In the genomic region with DNA sequence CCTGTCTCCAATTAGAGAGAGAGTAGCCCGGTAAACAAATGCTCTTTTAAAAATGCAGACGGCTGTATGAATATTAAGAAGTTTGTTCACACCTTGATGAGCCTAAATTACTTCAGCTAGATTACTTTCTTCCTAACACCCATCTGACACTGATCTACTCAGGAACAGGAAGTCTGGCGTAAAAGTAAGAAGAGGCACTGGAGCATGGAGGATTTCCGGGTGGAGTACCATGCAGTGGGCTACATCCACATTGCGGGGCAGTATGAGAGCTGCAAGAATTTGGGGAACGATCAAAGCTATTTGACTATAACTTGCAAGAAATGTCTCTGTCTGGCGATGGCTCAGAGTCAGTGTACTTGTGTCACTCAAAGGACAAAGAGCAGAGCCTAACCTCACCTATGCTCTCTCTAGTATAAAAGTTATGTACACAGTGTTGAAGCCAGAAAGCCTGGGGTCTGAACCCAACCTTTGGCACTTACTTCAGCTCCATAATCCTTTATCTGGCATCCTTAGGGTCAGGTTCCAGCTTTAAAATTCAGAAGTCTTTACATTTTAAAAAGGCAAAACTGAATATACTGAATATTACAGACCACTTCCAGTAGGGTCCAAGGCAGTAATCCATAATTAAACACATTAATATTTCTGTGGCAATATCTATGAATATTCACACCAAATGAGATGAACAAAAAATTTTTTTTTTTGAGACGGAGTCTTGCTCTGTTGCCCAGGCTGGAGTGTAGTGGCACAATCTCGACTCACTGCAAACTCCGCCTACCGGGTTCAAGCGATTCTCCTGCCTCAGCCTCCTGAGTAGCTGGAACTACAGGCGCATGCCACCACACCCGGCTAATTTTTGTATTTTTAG, we compare ENCODE assay signal across 18 cellular contexts. TPM values are rescaled to one million over a fixed set of nuclear protein-coding genes. Genes with fewer than 3 reads are reported as not detected.
DNase-seq lines count a peak whose midpoint lies in the region; ATAC-seq and TF ChIP-seq lines count a peak whose summit lies in the region.
"Had no signal": no experiment of that assay in that cellular context is flagged by ENCODE, and none has a peak within 500 bp of the region (broad histone marks: within the 10 kb centered on the region; RNA-seq: fewer than 3 reads in every experiment).

No MANE protein-coding gene starts in this region.

- peak overlapping the region; percentile 71 for H3K4me3 Mint-ChIP-seq in Caco-2 (ENCODE audit: unreplicated experiment)
- H3K4me3 Mint-ChIP-seq in activated naive CD4-positive, alpha-beta T cell treated with anti-CD3 and anti-CD28 coated beads for 36 hours = no peak overlapping the region
- H3K4me3 Mint-ChIP-seq: endodermal cell, neural crest cell, T-cell had no signal

- POLR2A ChIA-PET in Caco-2 (lab: Charles Lee) = interaction anchor here (0.6 to 1.7 kb wide), 7 partner anchors 8 to 423 kb away, joined by 3 to 14 read pairs (median 4); a partner anchor contains a TSS
- POLR2A ChIA-PET in PC-3 (lab: Charles Lee; ENCODE audit: unreplicated experiment) = no interaction called here

- no peaks in the 10 kb centered on the region for H3K9me2 ChIP-seq in PC-3 (replicated peaks; ENCODE audit: low read length)

- H3K27me3 Mint-ChIP-seq in Caco-2 (ENCODE audit: insufficient read depth, unreplicated experiment) = no peaks in the 10 kb centered on the region
- H3K27me3 Mint-ChIP-seq in activated naive CD4-positive, alpha-beta T cell treated with anti-CD3 and anti-CD28 coated beads for 36 hours (ENCODE audit: low read depth) = no peaks in the 10 kb centered on the region
- H3K27me3 Mint-ChIP-seq: T-cell had no signal

- intact Hi-C loops in Caco-2 (cut with micrococcal nuclease; ENCODE audit: unreplicated experiment) (no loop called here), PC-3 (cut with micrococcal nuclease) (no loop called here)
- intact Hi-C loops in activated naive CD4-positive, alpha-beta T cell treated with anti-CD3 and anti-CD28 coated beads for 36 hours (cut with micrococcal nuclease) = no loop called here

- H3K4me1 Mint-ChIP-seq in Caco-2 (ENCODE audit: low read depth, unreplicated experiment) = peaks cover 40% of the 10 kb centered on the region
- H3K4me1 Mint-ChIP-seq in activated naive CD4-positive, alpha-beta T cell treated with anti-CD3 and anti-CD28 coated beads for 36 hours (ENCODE audit: low read depth) = peaks cover 25% of the 10 kb centered on the region
- H3K4me1 Mint-ChIP-seq: neural crest cell had no signal

- H3K4me1 ChIP-seq in Caco-2 (peaks cover 49% of the 10 kb centered on the region), PC-3 (ENCODE audit: insufficient read depth, low read length) (no peaks in the 10 kb centered on the region)

- H3K4me2 ChIP-seq in PC-3 (ENCODE audit: low read length) = no peak overlapping the region
- H3K4me2 ChIP-seq: PC-9 had no signal

- H3K79me2 ChIP-seq in PC-3 (ENCODE audit: low read length) = no peaks in the 10 kb centered on the region

- H3K36me3 Mint-ChIP-seq in Caco-2 (ENCODE audit: insufficient read depth, unreplicated experiment) = peaks cover 70% of the 10 kb centered on the region
- peaks cover 25% of the 10 kb centered on the region for H3K36me3 Mint-ChIP-seq in activated naive CD4-positive, alpha-beta T cell treated with anti-CD3 and anti-CD28 coated beads for 36 hours (ENCODE audit: low read depth)

- DNase-seq in Caco-2 = peak in 1 of 2 experiments; percentile 56
- peak; percentile 71 for DNase-seq in left lobe of liver (ENCODE audit: low spot score)
- DNase-seq in WERI-Rb-1 = no peak
- DNase-seq in activated CD8-positive, alpha-beta memory T cell treated with anti-CD3 and anti-CD28 coated beads for 24 hours = no peak
- DNase-seq in activated naive CD4-positive, alpha-beta T cell treated with anti-CD3 and anti-CD28 coated beads for 36 hours = no peak
- DNase-seq in PC-3 = no peak
- DNase-seq: activated CD4-positive, alpha-beta T cell treated with anti-CD3 and anti-CD28 coated beads, Interleukin-2, amount 50 U/mL, for 48 hours; activated effector memory CD4-positive, alpha-beta T cell treated with Interleukin-2 at 50 U/mL for 16 hours; DMS153; endodermal cell; PC-9; T-cell; upper lobe of left lung had no signal

- no peak overlapping the region for H2AFZ ChIP-seq in PC-3 (ENCODE audit: low read length)
- H2AFZ ChIP-seq: PC-9 had no signal

- H3K9me3 ChIP-seq in Caco-2 (no peaks in the 10 kb centered on the region), WERI-Rb-1 (ENCODE audit: severe bottlenecking) (no peaks in the 10 kb centered on the region), PC-3 (ENCODE audit: low read length) (no peaks in the 10 kb centered on the region)
- H3K9me3 ChIP-seq: MG63, upper lobe of left lung had no signal

- no peaks in the 10 kb centered on the region for H3K9me3 Mint-ChIP-seq in Caco-2 (ENCODE audit: unreplicated experiment)
- H3K9me3 Mint-ChIP-seq in activated naive CD4-positive, alpha-beta T cell treated with anti-CD3 and anti-CD28 coated beads for 36 hours = no peaks in the 10 kb centered on the region
- H3K9me3 Mint-ChIP-seq: endodermal cell, neural crest cell, T-cell had no signal

- no peaks in the 10 kb centered on the region for H3F3A ChIP-seq in PC-3 (ENCODE audit: low read length, unreplicated experiment)

- BruUV-seq in Caco-2 (replicated peaks; lab: Mats Ljungman, UMichigan) (no TSS peak), PC-3 (replicated peaks; lab: Mats Ljungman, UMichigan) (no TSS peak)

- H3K27ac Mint-ChIP-seq in Caco-2 (ENCODE audit: unreplicated experiment) = peak overlapping the region; percentile 96
- no peak overlapping the region for H3K27ac Mint-ChIP-seq in activated naive CD4-positive, alpha-beta T cell treated with anti-CD3 and anti-CD28 coated beads for 36 hours
- H3K27ac Mint-ChIP-seq: T-cell had no signal

- H3K4me3 ChIP-seq in Caco-2 (ENCODE audit: low read depth, low read length) = no peak overlapping the region
- H3K4me3 ChIP-seq in WERI-Rb-1 (ENCODE audit: low read depth, low read length) = no peak overlapping the region
- no peak overlapping the region for H3K4me3 ChIP-seq in PC-3 (ENCODE audit: low read length)
- H3K4me3 ChIP-seq: MG63, PC-9, skin epidermis, upper lobe of left lung had no signal

- no peak overlapping the region for H3K9ac ChIP-seq in PC-3 (ENCODE audit: low read length)

- TF ChIP-seq CTCF in Caco-2 (IDR thresholded peaks at IDR 0.05; ENCODE audit: insufficient read depth in 1 of 2, low read depth in 1 of 2, low read length in 1 of 2, severe bottlenecking in 1 of 2, unreplicated experiment in 1 of 2) = no peak
- TF ChIP-seq CTCF in WERI-Rb-1 (IDR thresholded peaks at IDR 0.05; ENCODE audit: low read depth, low read length) = no peak
- no peak for TF ChIP-seq CTCF in PC-3 (conservative IDR thresholded peaks at IDR 0.05; ENCODE audit: low read depth, low read length)

- H3K27me3 ChIP-seq in Caco-2 (replicated peaks; ENCODE audit: control insufficient read depth, insufficient read depth, low read length) (no peaks in the 10 kb centered on the region), WERI-Rb-1 (ENCODE audit: insufficient read depth, low read depth, severe bottlenecking) (no peaks in the 10 kb centered on the region), PC-3 (ENCODE audit: low read length) (no peaks in the 10 kb centered on the region)
- H3K27me3 ChIP-seq: MG63, upper lobe of left lung had no signal

- no peak overlapping the region for H3K27ac ChIP-seq in WERI-Rb-1
- H3K27ac ChIP-seq in PC-3 (ENCODE audit: low read length) = no peak overlapping the region
- H3K27ac ChIP-seq: PC-9, skin epidermis, upper lobe of left lung had no signal

- CTCF ChIA-PET in Caco-2 (lab: Charles Lee) = interaction anchor here (1.0 to 2.2 kb wide), 3 partner anchors 13 to 294 kb away, joined by 3 to 9 read pairs (median 3); no protein-coding TSS in a partner anchor
- CTCF ChIA-PET in activated naive CD4-positive, alpha-beta T cell treated with anti-CD3 and anti-CD28 coated beads for 36 hours (lab: Charles Lee) = interaction anchor here (1.2 kb wide), 1 partner anchor 16 kb away, joined by 3 read pairs; no protein-coding TSS in a partner anchor
- CTCF ChIA-PET in PC-3 (lab: Charles Lee) = no interaction called here

- ATAC-seq in GM21447 (IDR thresholded peaks at IDR 0.05; ENCODE audit: unreplicated experiment) = peak; percentile 88
- ATAC-seq in HG03342 (IDR thresholded peaks at IDR 0.05; ENCODE audit: unreplicated experiment) = peak; percentile 87
- ATAC-seq in left lobe of liver = peak; percentile 84
- no peak for ATAC-seq in PC-3
- ATAC-seq: T-cell had no signal

- H3K36me3 ChIP-seq in Caco-2 (ENCODE audit: control insufficient read depth, insufficient read depth, low read length) (peaks cover 3% of the 10 kb centered on the region; the same call in 1 of the 2 replicates), WERI-Rb-1 (peaks cover 12% of the 10 kb centered on the region), PC-3 (ENCODE audit: low read depth, low read length) (peaks cover 14% of the 10 kb centered on the region; the same call in 1 of the 2 replicates)

- no peaks in the 10 kb centered on the region for H4K20me1 ChIP-seq in PC-3 (ENCODE audit: low read length)

RNA-seq across cellular contexts. Expression of a gene that starts 7.9 kb away (rescaled TPM):
- total RNA-seq in Caco-2 (2022) (64.4 and 72.8 TPM in 2 replicates), left lobe of liver (19.0 TPM), PC-3 (2014; rRNA removed) (40.5 and 45.8 TPM in 2 replicates)
- 10 to 100 TPM; 60.4 to 62.0 TPM for total RNA-seq in activated naive CD4-positive, alpha-beta T cell treated with anti-CD3 and anti-CD28 coated beads for 36 hours
